In genomic region chr5:85841653-85842052, GRCh38 we compare ENCODE assay signal across 25 cellular contexts.
"Had no signal": no experiment of that assay in that cellular context is flagged by ENCODE, and none has a peak within 500 bp of the region (broad histone marks: within the 10 kb centered on the region; RNA-seq: fewer than 3 reads in every experiment).

No MANE protein-coding gene starts in this region.

- ATAC-seq: activated CD8-positive, alpha-beta T cell treated with anti-CD3 and anti-CD28 coated beads for 36 hours; activated naive CD8-positive, alpha-beta T cell treated with anti-CD3 and anti-CD28 coated beads, Interleukin-2, amount 50 U/mL, for 24 hours had no signal

- DNase-seq: activated B cell treated with CpG ODN at 0.5 μM for 24 hours; activated CD4-positive, alpha-beta memory T cell treated with anti-CD3 and anti-CD28 coated beads for 36 hours; activated CD4-positive, alpha-beta T cell treated with anti-CD3 and anti-CD28 coated beads for 4 hours; activated CD4-positive, alpha-beta T cell treated with anti-CD3 and anti-CD28 coated beads, Interleukin-2, amount 10 ng/mL, durations not matched to agents 24 days and 14 days; activated CD4-positive, alpha-beta T cell treated with anti-CD3 and anti-CD28 coated beads, Interleukin-2, amount 50 U/mL, for 1 hour; activated CD4-positive, alpha-beta T cell treated with anti-CD3 and anti-CD28 coated beads, Interleukin-2, amount 50 U/mL, for 4 hours; activated CD4-positive, CD25-positive, alpha-beta regulatory T cell treated with anti-CD3 and anti-CD28 coated beads, Interleukin-2, amount 50 U/mL, for 72 hours; activated CD8-positive, alpha-beta memory T cell treated with anti-CD3 and anti-CD28 coated beads, Interleukin-2, amount 50 U/mL, for 4 hours; activated CD8-positive, alpha-beta T cell treated with anti-CD3 and anti-CD28 coated beads for 36 hours; activated effector memory CD4-positive, alpha-beta T cell treated with Interleukin-2 at 50 U/mL for 16 hours; activated gamma-delta T cell; activated naive CD4-positive, alpha-beta T cell treated with anti-CD3 and anti-CD28 coated beads, Interleukin-2, amount 10 ng/mL, durations not matched to agents 7 days and 5 days; activated naive CD4-positive, alpha-beta T cell treated with Interleukin-2 at 50 U/mL for 16 hours; activated naive CD8-positive, alpha-beta T cell treated with anti-CD3 and anti-CD28 coated beads, Interleukin-2, amount 10 ng/mL, durations not matched to agents 7 days and 5 days; activated naive CD8-positive, alpha-beta T cell treated with anti-CD3 and anti-CD28 coated beads, Interleukin-2, amount 50 U/mL, for 24 hours; activated T-cell treated with anti-CD3 and anti-CD28 coated beads for 4 hours; activated T-cell treated with anti-CD3 and anti-CD28 coated beads, Interleukin-2, amount 50 U/mL, for 24 hours; activated T-cell treated with anti-CD3 and anti-CD28 coated beads, Interleukin-2, amount 50 U/mL, for 48 hours; amygdala; anterior cingulate cortex; caudate nucleus; cerebellar nuclear complex; colonic mucosa; T-helper 2 cell; T-helper 9 cell had no signal
